7 cellular contexts compared by ENCODE assay signal in genomic region chr12:18320036-18320617, GRCh38. TPM values are rescaled to one million over a fixed set of nuclear protein-coding genes. Genes with fewer than 3 reads are reported as not detected.
DNase-seq lines count a peak whose midpoint lies in the region; ATAC-seq and TF ChIP-seq lines count a peak whose summit lies in the region.

No MANE protein-coding gene starts in this region.

- no peak overlapping the region for H3K4me3 ChIP-seq in Loucy (ENCODE audit: low read length, poor library complexity, severe bottlenecking)
- no peak overlapping the region for H3K4me3 ChIP-seq in hepatocyte
- no peak overlapping the region for H3K4me3 ChIP-seq in upper lobe of right lung

- H2AFZ ChIP-seq in Loucy (ENCODE audit: low read length) (no peak overlapping the region), hepatocyte (no peak overlapping the region)

- H3K9me3 ChIP-seq in Loucy (ENCODE audit: insufficient read depth, low read depth, low read length) (no peaks in the 10 kb centered on the region), hepatocyte (ENCODE audit: low read depth) (no peaks in the 10 kb centered on the region), upper lobe of right lung (no peaks in the 10 kb centered on the region)

- DNase-seq in hepatocyte (ENCODE audit: low spot score) (peak; percentile 61), upper lobe of right lung (no peak)

- peak; percentile 66 for TF ChIP-seq CTCF in Loucy (conservative IDR thresholded peaks at IDR 0.05; ENCODE audit: low read length)
- TF ChIP-seq CTCF in VCaP (conservative IDR thresholded peaks at IDR 0.05): peak; percentile 81
- TF ChIP-seq CTCF in hepatocyte (IDR thresholded peaks at IDR 0.05; ENCODE audit: poor library complexity): peak; percentile 47
- peak; percentile 48 for TF ChIP-seq CTCF in upper lobe of right lung (IDR thresholded peaks at IDR 0.05)

- H3K9ac ChIP-seq in Loucy (ENCODE audit: low read depth, low read length, poor library complexity, severe bottlenecking): no peak overlapping the region

- no peaks in the 10 kb centered on the region for H3F3A ChIP-seq in Loucy (ENCODE audit: low read depth)

- H3K27ac ChIP-seq in VCaP (no peak overlapping the region), hepatocyte (no peak overlapping the region), upper lobe of right lung (no peak overlapping the region)

- no peaks in the 10 kb centered on the region for H3K27me3 ChIP-seq in Loucy (ENCODE audit: insufficient read depth, low read length, poor library complexity, severe bottlenecking)
- no peaks in the 10 kb centered on the region for H3K27me3 ChIP-seq in hepatocyte
- no peaks in the 10 kb centered on the region for H3K27me3 ChIP-seq in upper lobe of right lung

- H3K79me2 ChIP-seq in Loucy (ENCODE audit: insufficient read depth, low read length) (no peaks in the 10 kb centered on the region), hepatocyte (no peaks in the 10 kb centered on the region)

- no peaks in the 10 kb centered on the region for H3K4me1 ChIP-seq in Loucy (ENCODE audit: insufficient read depth, low read length, poor library complexity, severe bottlenecking)
- H3K4me1 ChIP-seq in hepatocyte (ENCODE audit: insufficient read depth): peaks cover 8% of the 10 kb centered on the region
- H3K4me1 ChIP-seq in upper lobe of right lung: no peaks in the 10 kb centered on the region

- ATAC-seq in GM18502 (IDR thresholded peaks at IDR 0.05; ENCODE audit: poor library complexity, unreplicated experiment) (peak; percentile 58), upper lobe of right lung (peak; percentile 92), GM21526 (IDR thresholded peaks at IDR 0.05; ENCODE audit: low FRiP score, unreplicated experiment) (no peak)
- no peak for ATAC-seq in activated CD4-positive, CD25-positive, alpha-beta regulatory T cell treated with anti-CD3 and anti-CD28 coated beads, Interleukin-2, amount 50 U/mL, for 24 hours

- H3K4me2 ChIP-seq in Loucy (ENCODE audit: low read depth, low read length, poor library complexity, severe bottlenecking) (no peak overlapping the region), hepatocyte (peak overlapping the region; percentile 12)

- intact Hi-C loops in upper lobe of right lung (cut with DNase I): no loop called here

- H4K20me1 ChIP-seq in Loucy (ENCODE audit: insufficient read depth, low read length, poor library complexity, severe bottlenecking) (no peaks in the 10 kb centered on the region), hepatocyte (ENCODE audit: insufficient read depth, poor library complexity, severe bottlenecking) (no peaks in the 10 kb centered on the region)

- no peaks in the 10 kb centered on the region for H3K36me3 ChIP-seq in Loucy (ENCODE audit: insufficient read depth, low read length)
- H3K36me3 ChIP-seq in hepatocyte (replicated peaks; ENCODE audit: insufficient read depth, low read depth): no peaks in the 10 kb centered on the region
- no peaks in the 10 kb centered on the region for H3K36me3 ChIP-seq in upper lobe of right lung

- WGBS in hepatocyte (ENCODE audit: low lambda C conversion rate, missing lambda C conversion rate): 56% methylated on average over 6 of the region's 6 CpGs

- H3K9me2 ChIP-seq in Loucy (replicated peaks; ENCODE audit: low read depth, low read length): no peaks in the 10 kb centered on the region
- no peaks in the 10 kb centered on the region for H3K9me2 ChIP-seq in hepatocyte (replicated peaks; ENCODE audit: insufficient read depth)

RNA-seq across cellular contexts. Expression of gene PIK3C2G, which starts 58.8 kb away (rescaled TPM):
- total RNA-seq in hepatocyte (6.7 and 7.1 TPM in 2 replicates), upper lobe of right lung (0.69 TPM)
- polyA plus RNA-seq in hepatocyte: 3.5 and 5.2 TPM in 2 replicates

Comparison
In these comparisons a context has a peak if more than half of its experiments do, and no peak if none do; other contexts are left out.
1. ATAC-seq: peak in GM18502 (single experiment) and upper lobe of right lung (single experiment); none in activated CD4-positive, CD25-positive, alpha-beta regulatory T cell treated with anti-CD3 and anti-CD28 coated beads, Interleukin-2, amount 50 U/mL, for 24 hours (0 of 2) and GM21526 (single experiment).
2. Peak in every context shown above with its lines, with median percentiles within 50 percentile points of each other: CTCF ChIP-seq.